12 cellular contexts compared by ENCODE assay signal in genomic region chr7:75521727-75522126, GRCh38. TPM values are rescaled to one million over a fixed set of nuclear protein-coding genes. Genes with fewer than 3 reads are reported as not detected.
"Had no signal": no experiment of that assay in that cellular context is flagged by ENCODE, and none has a peak within 500 bp of the region (broad histone marks: within the 10 kb centered on the region; RNA-seq: fewer than 3 reads in every experiment).

No MANE protein-coding gene starts in this region.

RNA-seq across cellular contexts. Expression of gene SPDYE5, which starts 29.6 kb away (rescaled TPM):
- total RNA-seq: subcutaneous adipose tissue, suprapubic skin, temporal lobe, thoracic aorta, tibial nerve, transverse colon, upper lobe of left lung, upper lobe of right lung, urinary bladder, uterus, vagina had no signal
- polyA plus RNA-seq: stomach had no signal
